1 cellular context compared by ENCODE assay signal in genomic region chr5:7856855-7857254, GRCh38.
TF ChIP-seq lines count a peak whose summit lies in the region.

No MANE protein-coding gene starts in this region.

TF ChIP-seq in K562, 482 proteins besides CTCF, POLR2A, EP300 and RAD21:
- TF ChIP-seq CC2D1A (IDR thresholded peaks at IDR 0.05): peak; percentile 55; the same call in 1 of the 2 replicates
- 0 out of 2 replicates have a peak, but pooled peaks have one; percentile 16 for TF ChIP-seq SMC3 (conservative IDR thresholded peaks at IDR 0.05; ENCODE audit: insufficient read depth, low read depth, low read length)
- no peak for TF ChIP-seq NR2F6 (CRISPR knock-in tag; IDR thresholded peaks at IDR 0.05)
